8 cellular contexts compared by ENCODE assay signal in the genomic region with DNA sequence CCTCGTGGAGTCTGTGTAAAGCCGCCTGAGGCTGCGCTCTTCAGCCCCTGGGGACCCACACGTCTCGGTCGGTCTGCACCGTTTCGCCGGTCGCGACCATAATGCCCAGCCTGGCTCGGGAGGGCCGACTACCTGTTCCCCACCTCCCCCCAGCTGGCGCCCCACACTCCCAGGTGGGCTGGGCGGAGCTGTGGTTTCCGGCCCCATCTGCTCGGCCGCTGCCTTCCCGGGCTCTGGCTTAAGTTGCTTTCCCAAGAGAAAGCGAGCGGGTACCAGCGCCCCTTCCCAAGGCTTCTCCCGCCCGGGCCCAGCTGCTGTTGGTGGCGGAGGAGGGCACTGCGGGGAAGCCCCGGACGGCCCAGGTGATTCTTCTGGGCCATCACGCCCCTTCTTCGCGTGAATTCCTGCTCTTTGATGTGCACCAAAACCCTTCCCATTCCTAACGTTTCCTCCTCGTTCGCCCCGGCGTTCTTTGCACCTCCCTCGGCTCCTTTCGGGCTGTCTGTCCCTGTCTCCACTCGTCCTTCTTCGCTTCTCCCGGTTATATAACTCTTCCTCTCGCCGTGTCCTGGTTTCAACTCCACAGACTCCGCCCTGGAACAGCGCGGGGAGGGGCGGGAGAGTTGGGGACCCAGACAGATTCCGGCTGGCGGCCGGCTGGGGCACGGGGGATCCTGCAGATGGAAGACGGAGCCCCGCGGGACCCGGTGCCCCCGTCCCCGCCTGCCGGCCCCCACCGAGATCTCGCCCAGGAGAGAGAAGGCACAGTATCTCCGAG. TPM values are rescaled to one million over a fixed set of nuclear protein-coding genes. Genes with fewer than 3 reads are reported as not detected.
DNase-seq lines count a peak whose midpoint lies in the region; ATAC-seq and TF ChIP-seq lines count a peak whose summit lies in the region.

No MANE protein-coding gene starts in this region.

- TF ChIP-seq CTCF in GM20000 (IDR thresholded peaks at IDR 0.05; ENCODE audit: extremely low read depth, missing control alignments) (no peak), LNCaP clone FGC (IDR thresholded peaks at IDR 0.05; ENCODE audit: control insufficient read depth, extremely low read depth, insufficient read depth) (no peak), activated B cell treated with CpG ODN at 0.5 μM for 24 hours (IDR thresholded peaks at IDR 0.05) (no peak), upper lobe of right lung (IDR thresholded peaks at IDR 0.05) (no peak)

- peak overlapping the region; percentile 86 for H3K4me3 Mint-ChIP-seq in activated B cell treated with CpG ODN at 0.5 μM for 24 hours

- intact Hi-C loops in activated B cell treated with CpG ODN at 0.5 μM for 24 hours (cut with micrococcal nuclease) (loop anchor here (1.0 to 2.0 kb wide), 4 partner anchors 8 to 583 kb away; a partner anchor contains a TSS), upper lobe of right lung (cut with DNase I) (no loop called here)

- no peaks in the 10 kb centered on the region for H3K9me3 Mint-ChIP-seq in activated B cell treated with CpG ODN at 0.5 μM for 24 hours

- TF ChIP-seq POLR2A in erythroblast (IDR thresholded peaks at IDR 0.05; ENCODE audit: low read length): peak; percentile 28

- H3K4me3 ChIP-seq in LNCaP clone FGC (ENCODE audit: low read depth, low read length): peak overlapping the region; percentile 62
- H3K4me3 ChIP-seq in mucosa of rectum (ENCODE audit: low read length in 2 of 2): peak overlapping the region; percentile 91 to 94
- H3K4me3 ChIP-seq in upper lobe of right lung: peak overlapping the region; percentile 83

- H3K9me3 ChIP-seq in mucosa of rectum (ENCODE audit: control insufficient read depth in 2 of 2, low read length in 2 of 2) (no peaks in the 10 kb centered on the region), upper lobe of right lung (no peaks in the 10 kb centered on the region)

- ATAC-seq in activated B cell treated with CpG ODN at 0.5 μM for 24 hours (ENCODE audit: low read depth): no peak
- ATAC-seq in upper lobe of right lung: peak; percentile 19

- H3K27ac ChIP-seq in mucosa of rectum (ENCODE audit: low read depth in 2 of 2, low read length in 2 of 2) (peak overlapping the region; percentile 98 to 99), upper lobe of right lung (peak overlapping the region; percentile 99)

- POLR2A ChIA-PET in activated B cell treated with CpG ODN at 0.5 μM for 24 hours (lab: Charles Lee): interaction anchor here (0.8 to 6.1 kb wide), 12 partner anchors 8 to 459 kb away, joined by 3 to 136 read pairs (median 7); a partner anchor contains a TSS

- H3K9ac ChIP-seq in mucosa of rectum (ENCODE audit: low read depth in 1 of 2, low read length in 2 of 2): peak overlapping the region; percentile 96 to 97

- H3K4me1 Mint-ChIP-seq in activated B cell treated with CpG ODN at 0.5 μM for 24 hours: peaks cover 61% of the 10 kb centered on the region

- H3K27me3 Mint-ChIP-seq in activated B cell treated with CpG ODN at 0.5 μM for 24 hours: peaks cover 8% of the 10 kb centered on the region

- H3K4me1 ChIP-seq in mucosa of rectum (ENCODE audit: control insufficient read depth in 2 of 2, insufficient read depth in 2 of 2, low read length in 2 of 2): peaks cover 52 to 57% of the 10 kb centered on the region in 2 donors
- H3K4me1 ChIP-seq in upper lobe of right lung: peaks cover 42% of the 10 kb centered on the region

- peak overlapping the region; percentile 87 for H3K27ac Mint-ChIP-seq in activated B cell treated with CpG ODN at 0.5 μM for 24 hours

- CTCF ChIA-PET in activated B cell treated with CpG ODN at 0.5 μM for 24 hours (lab: Charles Lee): interaction anchor here (0.7 to 3.2 kb wide), 10 partner anchors 10 to 154 kb away, joined by 3 to 35 read pairs (median 7); a partner anchor contains a TSS

- H3K27me3 ChIP-seq in mucosa of rectum (ENCODE audit: control insufficient read depth in 2 of 2, insufficient read depth in 2 of 2, low read length in 2 of 2): no peaks in the 10 kb centered on the region
- no peaks in the 10 kb centered on the region for H3K27me3 ChIP-seq in upper lobe of right lung

- DNase-seq in DMS53 treated with DMSO at 0.1 percent for 48 hours (lab: John Stamatoyannopoulos, UW; ENCODE audit: unreplicated experiment) (peak; percentile 85), GM20000 (ENCODE audit: low spot score) (peak; percentile 52), LNCaP clone FGC (ENCODE audit: low read depth) (no peak), activated B cell treated with CpG ODN at 0.5 μM for 24 hours (no peak), erythroblast (lab: John Stamatoyannopoulos, UW) (no peak), upper lobe of right lung (peak; percentile 88)
- DNase-seq in activated CD4-positive, CD25-positive, alpha-beta regulatory T cell treated with anti-CD3 and anti-CD28 coated beads, Interleukin-2, amount 50 U/mL, for 72 hours: no peak

- peaks cover 0 to 4% of the 10 kb centered on the region in 2 donors for H3K36me3 ChIP-seq in mucosa of rectum (ENCODE audit: control insufficient read depth in 2 of 2, insufficient read depth in 2 of 2, low read length in 2 of 2)
- peaks cover 5% of the 10 kb centered on the region for H3K36me3 ChIP-seq in upper lobe of right lung

- H3K36me3 Mint-ChIP-seq in activated B cell treated with CpG ODN at 0.5 μM for 24 hours (ENCODE audit: low read depth): peaks cover 11% of the 10 kb centered on the region

RNA-seq across cellular contexts. Expression of a gene that starts 2.0 kb away (rescaled TPM):
- total RNA-seq in activated B cell treated with CpG ODN at 0.5 μM for 24 hours (70.8 and 72.5 TPM in 2 replicates), upper lobe of right lung (48.3 TPM)

RNA-seq across cellular contexts. Expression of a gene that starts 18.9 kb away (rescaled TPM):
- total RNA-seq in activated B cell treated with CpG ODN at 0.5 μM for 24 hours (3.2 and 7.1 TPM in 2 replicates), upper lobe of right lung (10.7 TPM)

RNA-seq across cellular contexts. Expression of a gene that starts 21.4 kb away (rescaled TPM):
- 36.0 and 47.9 TPM in 2 replicates for total RNA-seq in activated B cell treated with CpG ODN at 0.5 μM for 24 hours
- 58.7 TPM for total RNA-seq in upper lobe of right lung

RNA-seq across cellular contexts. Expression of a gene that starts 21.8 kb away (rescaled TPM):
- total RNA-seq in activated B cell treated with CpG ODN at 0.5 μM for 24 hours: 5.4 and 6.1 TPM in 2 replicates
- 7.2 TPM for total RNA-seq in upper lobe of right lung

RNA-seq across cellular contexts. Expression of a gene that starts 52.6 kb away (rescaled TPM):
- total RNA-seq in activated B cell treated with CpG ODN at 0.5 μM for 24 hours (103 and 109 TPM in 2 replicates), upper lobe of right lung (93.0 TPM)

Comparison
In these comparisons a context has a peak if more than half of its experiments do, and no peak if none do; other contexts are left out.
1. DNase-seq: peak in DMS53 treated with DMSO at 0.1 percent for 48 hours (single experiment), GM20000 (single experiment) and upper lobe of right lung (single experiment); none in LNCaP clone FGC (single experiment), activated B cell treated with CpG ODN at 0.5 μM for 24 hours (single experiment), erythroblast (0 of 2) and activated CD4-positive, CD25-positive, alpha-beta regulatory T cell treated with anti-CD3 and anti-CD28 coated beads, Interleukin-2, amount 50 U/mL, for 72 hours (single experiment).
2. Peak in every context shown above with its lines, with median percentiles within 50 percentile points of each other: H3K4me3 ChIP-seq.